In genomic region chr17:49616546-49617205, GRCh38 we compare ENCODE assay signal across 12 cellular contexts. TPM values are rescaled to one million over a fixed set of nuclear protein-coding genes. Genes with fewer than 3 reads are reported as not detected.
A peak's percentile ranks its signal among the peaks of the same experiment; 100 is the strongest.
DNase-seq lines count a peak whose midpoint lies in the region; ATAC-seq, FAIRE-seq and TF ChIP-seq lines count a peak whose summit lies in the region.
"Had no signal": no experiment of that assay in that cellular context is flagged by ENCODE, and none has a peak within 500 bp of the region (broad histone marks: within the 10 kb centered on the region; RNA-seq: fewer than 3 reads in every experiment).

No MANE protein-coding gene starts in this region.

- H2AFZ ChIP-seq in GM23248, result no peak overlapping the region
- H2AFZ ChIP-seq in astrocyte (ENCODE audit: low read depth, low read length), result no peak overlapping the region

- in situ Hi-C loops in GM23248 (cut with MboI), result no loop called here

- no peak for ATAC-seq in stimulated activated effector memory CD8-positive, alpha-beta T cell treated with anti-CD3 and anti-CD28 coated beads, Interleukin-12 subunit alpha, Interleukin-12 subunit beta, amount 100 ng/mL, for 72 hours
- ATAC-seq in HG02885 (IDR thresholded peaks at IDR 0.05; ENCODE audit: poor library complexity, unreplicated experiment), result no peak

- peaks cover 29% of the 10 kb centered on the region for H3K36me3 ChIP-seq in GM23248 (ENCODE audit: low read depth)
- H3K36me3 ChIP-seq in astrocyte (ENCODE audit: insufficient read depth, low read length), result peaks cover 13% of the 10 kb centered on the region
- H3K36me3 ChIP-seq in right atrium auricular region, result peaks cover 64% of the 10 kb centered on the region

- no peaks in the 10 kb centered on the region for H4K20me1 ChIP-seq in GM23248 (ENCODE audit: insufficient read depth)
- peaks cover 19% of the 10 kb centered on the region for H4K20me1 ChIP-seq in astrocyte (ENCODE audit: insufficient read depth, low read length)

- H3K27ac ChIP-seq in GM23248 (peak overlapping the region; percentile 44), astrocyte (ENCODE audit: low read depth, low read length) (no peak overlapping the region), right atrium auricular region (peak overlapping the region; percentile 47 to 60)
- H3K27ac ChIP-seq: HL-60 had no signal

- WGBS in GM23248 (ENCODE audit: low coverage in 1 of 2, low lambda C conversion rate in 2 of 2, missing lambda C conversion rate in 2 of 2), 2 experiments, result 23 to 29% methylated on average over 10 of the region's 10 CpGs

- DNase-seq in GM23248 (peak; percentile 68), astrocyte (ENCODE audit: low read depth) (peak; percentile 89), right atrium auricular region (ENCODE audit: low spot score) (peak; percentile 82), GM12892 (ENCODE audit: insufficient read length) (no peak), NCI-H1417 treated with DMSO at 0.1 percent for 48 hours (lab: John Stamatoyannopoulos, UW) (no peak), SIG-M5 treated with dmso at 0.1 percent for 504 hours (lab: John Stamatoyannopoulos, UW; ENCODE audit: unreplicated experiment) (no peak)
- DNase-seq in stimulated activated effector memory CD8-positive, alpha-beta T cell treated with anti-CD3 and anti-CD28 coated beads, Interleukin-12 subunit alpha, Interleukin-12 subunit beta, amount 100 ng/mL, for 72 hours (ENCODE audit: low spot score in 2 of 2), result no peak
- DNase-seq: activated CD4-positive, alpha-beta T cell treated with anti-CD3 and anti-CD28 coated beads, Interleukin-2, amount 50 U/mL, for 4 hours; NCI-H748 treated with DMSO at 0.1 percent for 48 hours had no signal

- no peaks in the 10 kb centered on the region for H3K27me3 Mint-ChIP-seq in astrocyte (ENCODE audit: low read depth, unreplicated experiment)

- H3K27me3 ChIP-seq in GM23248 (replicated peaks; ENCODE audit: insufficient read depth), result no peaks in the 10 kb centered on the region
- H3K27me3 ChIP-seq in astrocyte (ENCODE audit: insufficient read depth, low read length), result no peaks in the 10 kb centered on the region
- H3K27me3 ChIP-seq in right atrium auricular region, result no peaks in the 10 kb centered on the region

- no peaks in the 10 kb centered on the region for H3K4me1 Mint-ChIP-seq in astrocyte (ENCODE audit: low read depth, unreplicated experiment)
- H3K4me1 Mint-ChIP-seq in stimulated activated effector memory CD8-positive, alpha-beta T cell treated with anti-CD3 and anti-CD28 coated beads, Interleukin-12 subunit alpha, Interleukin-12 subunit beta, amount 100 ng/mL, for 72 hours, result no peaks in the 10 kb centered on the region

- H3K4me1 ChIP-seq in GM23248 (ENCODE audit: insufficient read depth), result peaks cover 32% of the 10 kb centered on the region
- H3K4me1 ChIP-seq in astrocyte (ENCODE audit: insufficient read depth, low read length), result no peaks in the 10 kb centered on the region
- H3K4me1 ChIP-seq in right atrium auricular region, result peaks cover 0 to 51% of the 10 kb centered on the region in 2 donors

- H3K9me3 Mint-ChIP-seq in astrocyte (ENCODE audit: unreplicated experiment), result no peaks in the 10 kb centered on the region
- no peaks in the 10 kb centered on the region for H3K9me3 Mint-ChIP-seq in stimulated activated effector memory CD8-positive, alpha-beta T cell treated with anti-CD3 and anti-CD28 coated beads, Interleukin-12 subunit alpha, Interleukin-12 subunit beta, amount 100 ng/mL, for 72 hours

- H3K4me2 ChIP-seq in GM23248 (ENCODE audit: unreplicated experiment) (peak overlapping the region; percentile 48), astrocyte (ENCODE audit: low read length) (no peak overlapping the region)

- H3K9ac ChIP-seq in GM23248 (peak overlapping the region; percentile 9), astrocyte (ENCODE audit: low read length) (no peak overlapping the region)

- H3K79me2 ChIP-seq in GM23248 (ENCODE audit: insufficient read depth), result peaks cover 39% of the 10 kb centered on the region
- peaks cover 5% of the 10 kb centered on the region for H3K79me2 ChIP-seq in astrocyte (ENCODE audit: insufficient read depth, low read length)

- peaks cover 24% of the 10 kb centered on the region for H3K36me3 Mint-ChIP-seq in astrocyte (ENCODE audit: low read depth, unreplicated experiment)
- peaks cover 97% of the 10 kb centered on the region for H3K36me3 Mint-ChIP-seq in stimulated activated effector memory CD8-positive, alpha-beta T cell treated with anti-CD3 and anti-CD28 coated beads, Interleukin-12 subunit alpha, Interleukin-12 subunit beta, amount 100 ng/mL, for 72 hours

- FAIRE-seq in astrocyte (lab: Jason Lieb, UNC) (peak; percentile 5), GM12892 (lab: Jason Lieb, UNC) (no peak)
- FAIRE-seq: endothelial cell of umbilical vein had no signal

- peaks cover 35% of the 10 kb centered on the region for H3F3A ChIP-seq in GM23248 (ENCODE audit: insufficient read depth)

- H3K4me3 ChIP-seq in GM23248, result 0 out of 2 replicates have a peak overlapping the region, but pooled peaks have one; percentile 7
- no peak overlapping the region for H3K4me3 ChIP-seq in astrocyte (ENCODE audit: insufficient read depth, low read depth, low read length)
- no peak overlapping the region for H3K4me3 ChIP-seq in right atrium auricular region

- TF ChIP-seq CTCF in astrocyte (IDR thresholded peaks at IDR 0.05; ENCODE audit: insufficient read depth, low read depth, low read length) (no peak), right atrium auricular region (IDR thresholded peaks at IDR 0.05) (no peak)

- H3K4me3 Mint-ChIP-seq in astrocyte (ENCODE audit: unreplicated experiment), result no peak overlapping the region
- H3K4me3 Mint-ChIP-seq in stimulated activated effector memory CD8-positive, alpha-beta T cell treated with anti-CD3 and anti-CD28 coated beads, Interleukin-12 subunit alpha, Interleukin-12 subunit beta, amount 100 ng/mL, for 72 hours, result no peak overlapping the region

- no peak for TF ChIP-seq POLR2A in GM12892 (IDR thresholded peaks at IDR 0.05; ENCODE audit: low read depth, low read length)

- no peaks in the 10 kb centered on the region for H3K9me2 ChIP-seq in GM23248 (ENCODE audit: insufficient read depth)

- H3K9me3 ChIP-seq in GM23248 (ENCODE audit: low read depth), result no peaks in the 10 kb centered on the region
- no peaks in the 10 kb centered on the region for H3K9me3 ChIP-seq in astrocyte (ENCODE audit: insufficient read depth, low read depth, low read length)
- H3K9me3 ChIP-seq in right atrium auricular region, result no peaks in the 10 kb centered on the region

- H3K27ac Mint-ChIP-seq in astrocyte (ENCODE audit: unreplicated experiment), result no peak overlapping the region
- H3K27ac Mint-ChIP-seq in stimulated activated effector memory CD8-positive, alpha-beta T cell treated with anti-CD3 and anti-CD28 coated beads, Interleukin-12 subunit alpha, Interleukin-12 subunit beta, amount 100 ng/mL, for 72 hours, result peak overlapping the region; percentile 59

RNA-seq across cellular contexts. Expression of gene NXPH3, which starts 41.0 kb away (rescaled TPM):
- 0.76 and 1.4 TPM in 2 replicates for total RNA-seq in GM23248 (2014; rRNA removed; shearing (Covaris generic))
- 0.30 TPM in 2 replicates for polyA plus RNA-seq in GM23248 (2016; fragmentation: Nextera tagmentation; extraction: Ambion mirVana)
- total RNA-seq in astrocyte (0.19 and 0.43 TPM in 2 replicates), right atrium auricular region (1 to 10 TPM; 3.4 to 8.8 TPM)
- polyA plus RNA-seq in GM12892 (2012; ENCODE audit: missing spikeins), result 0.98 TPM

Comparison
In these comparisons a context has a peak if more than half of its experiments do, and no peak if none do; other contexts are left out.
1. DNase-seq: peak in GM23248 (single experiment), astrocyte (single experiment) and right atrium auricular region (single experiment); none in stimulated activated effector memory CD8-positive, alpha-beta T cell treated with anti-CD3 and anti-CD28 coated beads, Interleukin-12 subunit alpha, Interleukin-12 subunit beta, amount 100 ng/mL, for 72 hours (0 of 2), GM12892 (single experiment), NCI-H1417 treated with DMSO at 0.1 percent for 48 hours (single experiment) and SIG-M5 treated with dmso at 0.1 percent for 504 hours (single experiment).